ENCODE assay signal across 14 cellular contexts in genomic region chr14:68669101-68669500, GRCh38.
DNase-seq lines count a peak whose midpoint lies in the region; ATAC-seq and TF ChIP-seq lines count a peak whose summit lies in the region.
"Had no signal": no experiment of that assay in that cellular context is flagged by ENCODE, and none has a peak within 500 bp of the region (broad histone marks: within the 10 kb centered on the region; RNA-seq: fewer than 3 reads in every experiment).

No MANE protein-coding gene starts in this region.

- peak overlapping the region; percentile 37 for H2AFZ ChIP-seq in GM23248

- no peak overlapping the region for H3K9ac ChIP-seq in GM23248

- ATAC-seq in left lobe of liver (no peak), HG03571 (IDR thresholded peaks at IDR 0.05; ENCODE audit: unreplicated experiment) (no peak)
- ATAC-seq in stimulated activated naive B cell treated with anti-CD40 and anti-IgM and Interleukin-4, amounts not matched to agents 10 μg/mL and 1 μg/mL and 100 μg/mL, for 72 hours (replicated peaks): peak; percentile 6 to 21
- no peak for ATAC-seq in activated CD4-positive, CD25-positive, alpha-beta regulatory T cell treated with anti-CD3 and anti-CD28 coated beads, Interleukin-2, amount 50 U/mL, for 24 hours
- ATAC-seq: stimulated activated effector memory CD8-positive, alpha-beta T cell treated with anti-CD3 and anti-CD28 coated beads, Interleukin-12 subunit alpha, Interleukin-12 subunit beta, amount 100 ng/mL, for 72 hours had no signal

- no peaks in the 10 kb centered on the region for H3K27me3 Mint-ChIP-seq in stimulated activated naive B cell treated with anti-CD40 and anti-IgM and Interleukin-4, amounts not matched to agents 10 μg/mL and 1 μg/mL and 100 μg/mL, for 72 hours

- in situ Hi-C loops in GM23248 (cut with MboI): no loop called here

- H3K4me2 ChIP-seq in GM23248 (ENCODE audit: unreplicated experiment): peak overlapping the region; percentile 14

- H3K4me3 ChIP-seq in GM23248 (no peak overlapping the region), ascending aorta (no peak overlapping the region)
- H3K4me3 ChIP-seq: dorsolateral prefrontal cortex had no signal

- DNase-seq in GM23248 (no peak), ascending aorta (ENCODE audit: low spot score in 2 of 2) (peak in 1 of 2 donors; percentile 44), left lobe of liver (ENCODE audit: low spot score) (peak; percentile 45), RPMI8226 (no peak), HCEC 1CT (no peak)
- no peak for DNase-seq in stimulated activated naive B cell treated with anti-CD40 and anti-IgM and Interleukin-4, amounts not matched to agents 10 μg/mL and 1 μg/mL and 100 μg/mL, for 72 hours
- DNase-seq: amniotic stem cell, dorsolateral prefrontal cortex, NCI-H146, NCI-H69 had no signal

- H3K36me3 Mint-ChIP-seq in stimulated activated naive B cell treated with anti-CD40 and anti-IgM and Interleukin-4, amounts not matched to agents 10 μg/mL and 1 μg/mL and 100 μg/mL, for 72 hours: peaks cover 7 to 13% of the 10 kb centered on the region in 2 donors

- no peaks in the 10 kb centered on the region for H3K79me2 ChIP-seq in GM23248 (ENCODE audit: insufficient read depth)

- H3K27ac ChIP-seq in GM23248 (peak overlapping the region; percentile 8; the same call in 1 of the 2 replicates), ascending aorta (peak overlapping the region; percentile 47 to 64)

- peak overlapping the region in 1 of 2 donors; percentile 48 for H3K4me3 Mint-ChIP-seq in stimulated activated naive B cell treated with anti-CD40 and anti-IgM and Interleukin-4, amounts not matched to agents 10 μg/mL and 1 μg/mL and 100 μg/mL, for 72 hours
- H3K4me3 Mint-ChIP-seq: CD14-positive monocyte; stimulated activated effector memory CD8-positive, alpha-beta T cell treated with anti-CD3 and anti-CD28 coated beads, Interleukin-12 subunit alpha, Interleukin-12 subunit beta, amount 100 ng/mL, for 72 hours had no signal

- no peaks in the 10 kb centered on the region for H3K9me3 Mint-ChIP-seq in stimulated activated naive B cell treated with anti-CD40 and anti-IgM and Interleukin-4, amounts not matched to agents 10 μg/mL and 1 μg/mL and 100 μg/mL, for 72 hours

- no peaks in the 10 kb centered on the region for H3K9me2 ChIP-seq in GM23248 (ENCODE audit: insufficient read depth)

- H3K9me3 ChIP-seq in GM23248 (ENCODE audit: low read depth): no peaks in the 10 kb centered on the region
- H3K9me3 ChIP-seq in ascending aorta: no peaks in the 10 kb centered on the region

- H3K4me1 ChIP-seq in GM23248 (ENCODE audit: insufficient read depth) (peaks cover 61% of the 10 kb centered on the region), ascending aorta (peaks cover 11 to 66% of the 10 kb centered on the region in 2 donors)

- 25 to 40% methylated on average over 3 of the region's 3 CpGs for WGBS in GM23248 (ENCODE audit: low coverage in 1 of 2, low lambda C conversion rate in 2 of 2, missing lambda C conversion rate in 2 of 2), 2 experiments

- H3K36me3 ChIP-seq in GM23248 (ENCODE audit: low read depth) (no peaks in the 10 kb centered on the region), ascending aorta (no peaks in the 10 kb centered on the region)

- no peaks in the 10 kb centered on the region for H4K20me1 ChIP-seq in GM23248 (ENCODE audit: insufficient read depth)

- no peak for TF ChIP-seq CTCF in ascending aorta (IDR thresholded peaks at IDR 0.05)

- H3K4me1 Mint-ChIP-seq in stimulated activated naive B cell treated with anti-CD40 and anti-IgM and Interleukin-4, amounts not matched to agents 10 μg/mL and 1 μg/mL and 100 μg/mL, for 72 hours: peaks cover 56 to 78% of the 10 kb centered on the region in 2 donors

- H3K27me3 ChIP-seq in GM23248 (replicated peaks; ENCODE audit: insufficient read depth) (no peaks in the 10 kb centered on the region), ascending aorta (no peaks in the 10 kb centered on the region)
- H3K27me3 ChIP-seq: dorsolateral prefrontal cortex had no signal

- intact Hi-C loops in ascending aorta (cut with DNase I): no loop called here

- H3F3A ChIP-seq in GM23248 (ENCODE audit: insufficient read depth): peaks cover 58% of the 10 kb centered on the region

- H3K27ac Mint-ChIP-seq in stimulated activated naive B cell treated with anti-CD40 and anti-IgM and Interleukin-4, amounts not matched to agents 10 μg/mL and 1 μg/mL and 100 μg/mL, for 72 hours: peak overlapping the region; percentile 56

Comparison
In these comparisons a context has a peak if more than half of its experiments do, and no peak if none do; other contexts are left out.
1. ATAC-seq: peak in stimulated activated naive B cell treated with anti-CD40 and anti-IgM and Interleukin-4, amounts not matched to agents 10 μg/mL and 1 μg/mL and 100 μg/mL, for 72 hours (2 of 2); none in left lobe of liver (single experiment), HG03571 (single experiment) and activated CD4-positive, CD25-positive, alpha-beta regulatory T cell treated with anti-CD3 and anti-CD28 coated beads, Interleukin-2, amount 50 U/mL, for 24 hours (0 of 2).